8 cellular contexts compared by ENCODE assay signal in genomic region chr11:102312656-102313055, GRCh38. TPM values are rescaled to one million over a fixed set of nuclear protein-coding genes. Genes with fewer than 3 reads are reported as not detected.
DNase-seq lines count a peak whose midpoint lies in the region; ATAC-seq and TF ChIP-seq lines count a peak whose summit lies in the region.

No MANE protein-coding gene starts in this region.

- no peak overlapping the region for H3K4me3 ChIP-seq in BLaER1 treated with 17β-estradiol and CSF1 and Interleukin-3, amounts not matched to agents 10 nM and 100 nM
- H3K4me3 ChIP-seq in breast epithelium = peak overlapping the region; percentile 4 to 52 (median 35)

- peak overlapping the region in 3 of 8 donors; percentile 13 to 98 (median 47) for H3K4me3 Mint-ChIP-seq in naive B cell

- TF ChIP-seq CTCF in breast epithelium (IDR thresholded peaks at IDR 0.05) = no peak

- peak overlapping the region; percentile 70 to 100 (median 97) for H3K27ac Mint-ChIP-seq in naive B cell

- H3K27ac ChIP-seq in BLaER1 treated with 17β-estradiol and CSF1 and Interleukin-3, amounts not matched to agents 10 nM and 100 nM = peak overlapping the region in 2 of 11 experiments; percentile 20 to 29; a peak in 1 of 22 replicates
- peak overlapping the region; percentile 75 to 83 for H3K27ac ChIP-seq in breast epithelium

- no peak overlapping the region for H3K9ac ChIP-seq in BLaER1 treated with 17β-estradiol and CSF1 and Interleukin-3, amounts not matched to agents 10 nM and 100 nM

- H3K9me3 Mint-ChIP-seq in naive B cell = peaks cover 0 to 3% (median 0%) of the 10 kb centered on the region in 7 donors

- H3K4me1 Mint-ChIP-seq in naive B cell = peaks cover 37 to 77% (median 42%) of the 10 kb centered on the region in 3 donors

- DNase-seq in LoVo (ENCODE audit: low spot score) (peak; percentile 41), breast epithelium (ENCODE audit: low spot score in 2 of 2) (no peak), naive B cell (no peak), T-helper 9 cell (no peak)

- ATAC-seq in naive B cell (ENCODE audit: low read depth in 2 of 2) (no peak), HG03565 (IDR thresholded peaks at IDR 0.05; ENCODE audit: unreplicated experiment) (no peak), GM19328 (IDR thresholded peaks at IDR 0.05; ENCODE audit: unreplicated experiment) (no peak), HG03432 (IDR thresholded peaks at IDR 0.05; ENCODE audit: unreplicated experiment) (no peak)

- H3K36me3 Mint-ChIP-seq in naive B cell = peaks cover 0 to 5% of the 10 kb centered on the region in 2 donors

- peaks cover 0 to 14% (median 7%) of the 10 kb centered on the region in 11 experiments; a peak in 6 of 22 replicates for H3K9me3 ChIP-seq in BLaER1 treated with 17β-estradiol and CSF1 and Interleukin-3, amounts not matched to agents 10 nM and 100 nM (replicated peaks in 1 of 11)
- no peaks in the 10 kb centered on the region for H3K9me3 ChIP-seq in breast epithelium

- 0 out of 22 replicates have a peak, but pooled peaks cover 0 to 3% (median 0%) of the 10 kb centered on the region in 11 experiments for H3K27me3 ChIP-seq in BLaER1 treated with 17β-estradiol and CSF1 and Interleukin-3, amounts not matched to agents 10 nM and 100 nM
- no peaks in the 10 kb centered on the region for H3K27me3 ChIP-seq in breast epithelium

- TF ChIP-seq POLR2A in breast epithelium (IDR thresholded peaks at IDR 0.05) = no peak

- H3K4me1 ChIP-seq in BLaER1 treated with 17β-estradiol and CSF1 and Interleukin-3, amounts not matched to agents 10 nM and 100 nM = peaks cover 11 to 32% (median 24%) of the 10 kb centered on the region in 10 experiments
- no peaks in the 10 kb centered on the region for H3K4me1 ChIP-seq in breast epithelium

- H3K27me3 Mint-ChIP-seq in naive B cell = peaks cover 0 to 4% (median 0%) of the 10 kb centered on the region in 3 donors

- H4K20me1 ChIP-seq in BLaER1 treated with 17β-estradiol and CSF1 and Interleukin-3, amounts not matched to agents 10 nM and 100 nM = no peaks in the 10 kb centered on the region

- H3K4me2 ChIP-seq in BLaER1 treated with 17β-estradiol and CSF1 and Interleukin-3, amounts not matched to agents 10 nM and 100 nM = peak overlapping the region in 10 of 11 experiments; percentile 3 to 53 (median 34); a peak in 14 of 22 replicates

- H3K36me3 ChIP-seq in BLaER1 treated with 17β-estradiol and CSF1 and Interleukin-3, amounts not matched to agents 10 nM and 100 nM = no peaks in the 10 kb centered on the region
- no peaks in the 10 kb centered on the region for H3K36me3 ChIP-seq in breast epithelium

- intact Hi-C loops in breast epithelium (cut with DNase I; ENCODE audit: low total_unique reads) = no loop called here

RNA-seq across cellular contexts. Expression of gene BIRC3, which starts 4.6 kb away (rescaled TPM):
- 10 to 100 TPM in 2 of 3 donors, 1 to 10 TPM in 1; 2.6 to 30.0 (median 10.8) TPM for total RNA-seq in breast epithelium
- 100 to 1,000 TPM; 181 to 263 (median 232) TPM for polyA plus RNA-seq in naive B cell (ENCODE audit: low read depth in 6 of 6)

RNA-seq across cellular contexts. Expression of gene BIRC2, which starts 34.4 kb away (rescaled TPM):
- 10 to 100 TPM; 45.6 to 95.7 (median 48.5) TPM for total RNA-seq in breast epithelium
- polyA plus RNA-seq in naive B cell (ENCODE audit: low read depth in 6 of 6) = 10 to 100 TPM; 28.2 to 43.9 (median 35.6) TPM

Comparison
In these comparisons a context has a peak if more than half of its experiments do, and no peak if none do; other contexts are left out.
1. H3K4me3 ChIP-seq: peak in breast epithelium (3 of 3); none in BLaER1 treated with 17β-estradiol and CSF1 and Interleukin-3, amounts not matched to agents 10 nM and 100 nM (0 of 10).